ENCODE assay signal across 8 cellular contexts in genomic region chr2:52463457-52463856, GRCh38.
"Had no signal": no experiment of that assay in that cellular context is flagged by ENCODE, and none has a peak within 500 bp of the region (broad histone marks: within the 10 kb centered on the region; RNA-seq: fewer than 3 reads in every experiment).

No MANE protein-coding gene starts in this region.

- FAIRE-seq: G401.6, GM12878, GM12891, GM12892, GM18507, GM19239 had no signal

- ATAC-seq: GM12878 had no signal

- DNase-seq: GDM1, GF-D8 had no signal

- H3K4me3 ChIP-seq: GM12878 had no signal
